Comparison of ENCODE assay signal across 1 cellular context in the genomic region with DNA sequence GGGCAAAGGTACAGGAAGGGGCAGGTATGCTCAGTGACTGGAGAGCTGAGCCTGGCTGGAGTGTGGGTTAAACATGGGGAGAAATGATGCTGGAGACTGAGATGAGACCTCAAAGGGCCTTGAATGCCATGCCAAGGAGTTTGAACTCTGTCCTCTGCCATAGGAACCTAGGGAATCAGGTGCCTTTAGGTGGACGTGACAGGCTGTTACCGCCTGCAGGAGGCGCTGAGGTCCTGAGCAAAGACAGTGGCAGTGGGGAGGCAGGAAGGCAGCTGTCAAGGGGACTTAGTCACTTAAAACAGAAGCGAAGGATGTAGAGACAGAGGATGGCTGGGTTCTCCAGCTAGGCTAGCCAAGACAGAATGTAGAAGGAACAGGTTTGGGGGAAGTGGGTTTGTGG.
TF ChIP-seq lines count a peak whose summit lies in the region.

No MANE protein-coding gene starts in this region.

TF ChIP-seq in endothelial cell of umbilical vein, 7 proteins besides CTCF, POLR2A, EP300 and RAD21:
- no peak for TF ChIP-seq MYC (IDR thresholded peaks at IDR 0.05; ENCODE audit: low read depth, low read length)
- no peak for TF ChIP-seq POLR2AphosphoS5 (IDR thresholded peaks at IDR 0.05; ENCODE audit: insufficient read depth, low read depth, low read length)
- no peak for TF ChIP-seq JUN (IDR thresholded peaks at IDR 0.05; ENCODE audit: borderline replicate concordance, insufficient read depth, insufficient read length, low read depth)
- TF ChIP-seq, protein P1, sequence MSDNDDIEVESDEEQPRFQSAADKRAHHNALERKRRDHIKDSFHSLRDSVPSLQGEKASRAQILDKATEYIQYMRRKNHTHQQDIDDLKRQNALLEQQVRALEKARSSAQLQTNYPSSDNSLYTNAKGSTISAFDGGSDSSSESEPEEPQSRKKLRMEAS (IDR thresholded peaks at IDR 0.05; ENCODE audit: insufficient read depth, insufficient read length), result no peak
- no peak for TF ChIP-seq EZH2 (IDR thresholded peaks at IDR 0.05; ENCODE audit: borderline replicate concordance, low read depth, low read length, severe bottlenecking)
- no peak for TF ChIP-seq FOS (IDR thresholded peaks at IDR 0.05; ENCODE audit: borderline replicate concordance, insufficient read depth, low read length)
- TF ChIP-seq GATA2 (IDR thresholded peaks at IDR 0.05; ENCODE audit: insufficient read depth, insufficient read length, low read depth, low read length), result no peak
TF ChIP-seq in endothelial cell of umbilical vein: peak in this region for 0.
